Comparison of ENCODE assay signal across 8 cellular contexts in genomic region chr20:38790210-38791053, GRCh38. TPM values are rescaled to one million over a fixed set of nuclear protein-coding genes. Genes with fewer than 3 reads are reported as not detected.
DNase-seq lines count a peak whose midpoint lies in the region; ATAC-seq and TF ChIP-seq lines count a peak whose summit lies in the region.

No MANE protein-coding gene starts in this region.

- TF ChIP-seq CTCF in Calu3 (IDR thresholded peaks at IDR 0.05; ENCODE audit: unreplicated experiment) (no peak), mesothelial cell of epicardium (IDR thresholded peaks at IDR 0.05; ENCODE audit: unreplicated experiment) (peak; percentile 53)

- H3K27me3 Mint-ChIP-seq in Calu3 (ENCODE audit: unreplicated experiment) = peaks cover 8% of the 10 kb centered on the region
- peaks cover 6% of the 10 kb centered on the region for H3K27me3 Mint-ChIP-seq in mesothelial cell of epicardium (ENCODE audit: low read depth)

- CTCF ChIA-PET in Calu3 (lab: Charles Lee) = interaction anchor here (0.5 to 0.6 kb wide), 3 partner anchors 20 to 1606 kb away, joined by 3 to 4 read pairs (median 4); no protein-coding TSS in a partner anchor

- H3K9me3 Mint-ChIP-seq in Calu3 (ENCODE audit: low read depth, unreplicated experiment) (no peaks in the 10 kb centered on the region), mesothelial cell of epicardium (no peaks in the 10 kb centered on the region)

- H3K27ac Mint-ChIP-seq in Calu3 (ENCODE audit: unreplicated experiment) (no peak overlapping the region), mesothelial cell of epicardium (no peak overlapping the region)

- H3K4me1 Mint-ChIP-seq in Calu3 (ENCODE audit: low read depth, unreplicated experiment) (peaks cover 15% of the 10 kb centered on the region), mesothelial cell of epicardium (no peaks in the 10 kb centered on the region)

- H3K36me3 Mint-ChIP-seq in Calu3 (ENCODE audit: insufficient read depth, unreplicated experiment) (no peaks in the 10 kb centered on the region), mesothelial cell of epicardium (no peaks in the 10 kb centered on the region)

- H3K4me3 Mint-ChIP-seq in Calu3 (ENCODE audit: low read depth, unreplicated experiment) (no peak overlapping the region), mesothelial cell of epicardium (no peak overlapping the region)

- intact Hi-C loops in Calu3 (cut with micrococcal nuclease; ENCODE audit: unreplicated experiment) = no loop called here

- ATAC-seq in HG02981 (IDR thresholded peaks at IDR 0.05; ENCODE audit: unreplicated experiment) = no peak
- ATAC-seq in HG03045 (IDR thresholded peaks at IDR 0.05; ENCODE audit: unreplicated experiment) = no peak

- DNase-seq in Calu3 (peak; percentile 22), HuH-7 (ENCODE audit: low spot score) (peak; percentile 37), RKO (ENCODE audit: low spot score) (peak; percentile 79), cerebellar cortex (ENCODE audit: low spot score) (peak; percentile 42), mesothelial cell of epicardium (ENCODE audit: low spot score in 2 of 2, unreplicated experiment in 2 of 2) (no peak), NCI-H128 (lab: John Stamatoyannopoulos, UW; ENCODE audit: unreplicated experiment) (no peak)

- BruUV-seq in Calu3 (replicated peaks; lab: Mats Ljungman, UMichigan) = no TSS peak

RNA-seq across cellular contexts. Expression of gene PPP1R16B, which starts 15.1 kb away (rescaled TPM):
- 0.10 TPM in 1 of 2 replicates, not detected in the other for total RNA-seq in Calu3 (2022)
- 0.04 TPM in 1 of 3 replicates, not detected in the others for total RNA-seq in mesothelial cell of epicardium

RNA-seq across cellular contexts. Expression of gene ACTR5, which starts 42.2 kb away (rescaled TPM):
- total RNA-seq in Calu3 (2022) = 12.9 and 14.7 TPM in 2 replicates
- 9.5 to 9.7 TPM (median 9.5 TPM) in 3 replicates for total RNA-seq in mesothelial cell of epicardium

Comparison
In these comparisons a context has a peak if more than half of its experiments do, and no peak if none do; other contexts are left out.
1. DNase-seq: peak in Calu3 (single experiment), HuH-7 (single experiment), RKO (single experiment) and cerebellar cortex (single experiment); none in mesothelial cell of epicardium (0 of 2) and NCI-H128 (single experiment).